In the genomic region with DNA sequence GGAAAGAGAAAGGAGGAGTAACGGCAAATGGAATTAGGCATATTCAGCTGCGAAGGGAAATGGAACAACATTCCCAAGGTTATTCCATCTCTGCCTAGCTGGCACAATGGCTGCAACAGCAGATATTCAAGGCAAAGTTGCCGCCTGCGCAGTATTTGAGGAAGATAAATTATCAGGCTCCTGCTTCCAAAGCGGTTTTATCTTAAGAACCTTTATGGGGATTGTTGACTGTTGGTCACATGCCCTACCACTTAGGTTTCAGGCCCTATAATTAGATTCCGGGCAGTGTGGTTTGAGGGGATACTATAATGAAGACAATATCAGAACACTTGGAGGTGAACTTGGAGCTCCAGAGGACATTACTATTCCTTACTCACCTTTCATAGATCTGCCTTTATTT, we compare ENCODE assay signal across 21 cellular contexts.
A peak's percentile ranks its signal among the peaks of the same experiment; 100 is the strongest.
DNase-seq lines count a peak whose midpoint lies in the region; ATAC-seq and TF ChIP-seq lines count a peak whose summit lies in the region.
"Had no signal": no experiment of that assay in that cellular context is flagged by ENCODE, and none has a peak within 500 bp of the region (broad histone marks: within the 10 kb centered on the region; RNA-seq: fewer than 3 reads in every experiment).

No MANE protein-coding gene starts in this region.

- H4K20me1 ChIP-seq in KMS-11 (ENCODE audit: insufficient read depth) = no peaks in the 10 kb centered on the region
- no peaks in the 10 kb centered on the region for H4K20me1 ChIP-seq in osteoblast (ENCODE audit: insufficient read depth, low read length)

- no peak overlapping the region for H3K9ac ChIP-seq in KMS-11

- H3K4me1 ChIP-seq in KMS-11 (ENCODE audit: low read depth, poor library complexity, severe bottlenecking) = peaks cover 87% of the 10 kb centered on the region
- H3K4me1 ChIP-seq in foreskin keratinocyte = peaks cover 11% of the 10 kb centered on the region
- peaks cover 3% of the 10 kb centered on the region for H3K4me1 ChIP-seq in osteoblast (ENCODE audit: insufficient read depth, low read length)
- H3K4me1 ChIP-seq in aorta (ENCODE audit: control insufficient read depth in 1 of 2, insufficient read depth in 2 of 2, low read length in 2 of 2) = peaks cover 2 to 3% of the 10 kb centered on the region in 2 donors

- H3K4me2 ChIP-seq in KMS-11 (peak overlapping the region; percentile 23), osteoblast (ENCODE audit: insufficient read depth, low read length) (no peak overlapping the region)

- ATAC-seq in foreskin keratinocyte (peak; percentile 21), aorta (ENCODE audit: low FRiP score) (no peak)
- ATAC-seq: CD8-positive, alpha-beta T cell; left lobe of liver had no signal

- H3K27me3 ChIP-seq in KMS-11 (ENCODE audit: insufficient read depth, low read depth) = no peaks in the 10 kb centered on the region
- no peaks in the 10 kb centered on the region for H3K27me3 ChIP-seq in foreskin keratinocyte
- no peaks in the 10 kb centered on the region for H3K27me3 ChIP-seq in osteoblast (ENCODE audit: insufficient read depth, low read length)
- no peaks in the 10 kb centered on the region for H3K27me3 ChIP-seq in aorta (ENCODE audit: control insufficient read depth in 1 of 2, insufficient read depth in 2 of 2, low read length in 1 of 2)
- H3K27me3 ChIP-seq: sigmoid colon had no signal

- DNase-seq in NCI-H82 (lab: John Stamatoyannopoulos, UW) (peak; percentile 71), foreskin keratinocyte (no peak), osteoblast (ENCODE audit: insufficient read length, low spot score, missing footprints) (no peak), aorta (no peak), NCI-H1092 treated with DMSO at 0.1 percent for 48 hours (lab: John Stamatoyannopoulos, UW) (no peak), iPS-NIHi7 (ENCODE audit: extremely low spot score) (no peak), NCI-H1930 (lab: John Stamatoyannopoulos, UW) (no peak)
- DNase-seq: activated CD4-positive, alpha-beta T cell treated with anti-CD3 and anti-CD28 coated beads for 48 hours; activated CD8-positive, alpha-beta memory T cell treated with anti-CD3 and anti-CD28 coated beads, Interleukin-2, amount 50 U/mL, for 48 hours; activated gamma-delta T cell; amygdala; CD8-positive, alpha-beta T cell; H7; NCI-H2081 treated with DMSO at 0.1 percent for 48 hours; NK-92 treated with Interleukin-12 subunit alpha and Interleukin-12 subunit beta, amount 100 ng/mL, for 24 hours; occipital lobe; sigmoid colon; stimulated activated CD4-positive, alpha-beta T cell treated with anti-CD3 and anti-CD28 coated beads, Interleukin-2, amount 100 ng/mL, for 48 hours; substantia nigra had no signal

- H3K27ac ChIP-seq in KMS-11 (no peak overlapping the region), foreskin keratinocyte (no peak overlapping the region), osteoblast (ENCODE audit: low read depth, low read length) (no peak overlapping the region), aorta (ENCODE audit: low read depth in 1 of 2, low read length in 2 of 2) (no peak overlapping the region)
- H3K27ac ChIP-seq: sigmoid colon had no signal

- WGBS in aorta, 2 donors = 76 to 77% methylated on average over 6 of the region's 6 CpGs

- TF ChIP-seq CTCF in KMS-11 (conservative IDR thresholded peaks at IDR 0.05; ENCODE audit: low read depth, low read length) (no peak), foreskin keratinocyte (conservative IDR thresholded peaks at IDR 0.05) (no peak), osteoblast (IDR thresholded peaks at IDR 0.05; ENCODE audit: extremely low read depth, low read depth, low read length) (no peak)

- intact Hi-C loops in aorta (cut with DNase I) = no loop called here

- H3K9me3 ChIP-seq in osteoblast (ENCODE audit: low read depth, low read length) (no peaks in the 10 kb centered on the region), aorta (ENCODE audit: control insufficient read depth, low read length) (no peaks in the 10 kb centered on the region)
- H3K9me3 ChIP-seq: sigmoid colon had no signal

- H2AFZ ChIP-seq in KMS-11 (ENCODE audit: low read depth) = no peak overlapping the region
- H2AFZ ChIP-seq in osteoblast (ENCODE audit: low read length) = peak overlapping the region; percentile 3

- H3K36me3 ChIP-seq in KMS-11 (ENCODE audit: insufficient read depth) = no peaks in the 10 kb centered on the region
- H3K36me3 ChIP-seq in osteoblast (ENCODE audit: insufficient read depth, low read length) = no peaks in the 10 kb centered on the region
- H3K36me3 ChIP-seq in aorta (ENCODE audit: control insufficient read depth in 1 of 2, insufficient read depth in 2 of 2, low read length in 1 of 2) = no peaks in the 10 kb centered on the region
- H3K36me3 ChIP-seq: sigmoid colon had no signal

- no peak overlapping the region for H3K4me3 ChIP-seq in KMS-11 (IDR thresholded peaks at IDR 0.05; ENCODE audit: insufficient read depth, low read depth, low read length)
- no peak overlapping the region for H3K4me3 ChIP-seq in osteoblast (ENCODE audit: insufficient read depth, low read length)
- no peak overlapping the region for H3K4me3 ChIP-seq in aorta (ENCODE audit: low read length in 2 of 2)
- H3K4me3 ChIP-seq: sigmoid colon had no signal

- no peaks in the 10 kb centered on the region for H3K79me2 ChIP-seq in KMS-11 (ENCODE audit: insufficient read depth, low read depth)
- no peaks in the 10 kb centered on the region for H3K79me2 ChIP-seq in osteoblast (ENCODE audit: insufficient read depth, low read length)
